1 cellular context compared by ENCODE assay signal in genomic region chr14:30078827-30079402, GRCh38.
TF ChIP-seq lines count a peak whose summit lies in the region.

No MANE protein-coding gene starts in this region.

TF ChIP-seq in SK-N-SH, 30 proteins besides CTCF, POLR2A, EP300 and RAD21 (continued from another document):
- TF ChIP-seq ZBTB33 (IDR thresholded peaks at IDR 0.05; ENCODE audit: borderline replicate concordance, low read depth) (no peak), ELF1 (IDR thresholded peaks at IDR 0.05) (no peak), TEAD4 (IDR thresholded peaks at IDR 0.05; ENCODE audit: borderline replicate concordance, insufficient read depth) (no peak), RXRA (IDR thresholded peaks at IDR 0.05; ENCODE audit: borderline replicate concordance, low read depth) (no peak), SMC3 (IDR thresholded peaks at IDR 0.05; ENCODE audit: low read depth, low read length) (no peak), GABPA (IDR thresholded peaks at IDR 0.05; ENCODE audit: low read depth) (no peak), YY1 (IDR thresholded peaks at IDR 0.05; ENCODE audit: low read depth) (no peak), RCOR1 (IDR thresholded peaks at IDR 0.05; ENCODE audit: low read length) (no peak), NRF1 (IDR thresholded peaks at IDR 0.05; ENCODE audit: low read depth, low read length) (no peak), FOXJ3 (CRISPR knock-in tag; IDR thresholded peaks at IDR 0.05) (no peak), MEF2A (IDR thresholded peaks at IDR 0.05; ENCODE audit: borderline replicate concordance, low read depth) (no peak), POLR2AphosphoS5 (IDR thresholded peaks at IDR 0.05; ENCODE audit: low read depth, low read length) (no peak), SIN3A (IDR thresholded peaks at IDR 0.05; ENCODE audit: borderline replicate concordance, low read depth, low read length) (no peak), MXI1 (IDR thresholded peaks at IDR 0.05; ENCODE audit: low read depth, low read length) (no peak), REST (IDR thresholded peaks at IDR 0.05; ENCODE audit: low read depth, low read length) (no peak)
